ENCODE assay signal across 8 cellular contexts in genomic region chr6:28941681-28942448, GRCh38. TPM values are rescaled to one million over a fixed set of nuclear protein-coding genes. Genes with fewer than 3 reads are reported as not detected.
DNase-seq lines count a peak whose midpoint lies in the region; ATAC-seq and TF ChIP-seq lines count a peak whose summit lies in the region.

No MANE protein-coding gene starts in this region.

- H3K9me3 ChIP-seq in SJCRH30 (replicated peaks) = no peaks in the 10 kb centered on the region
- no peaks in the 10 kb centered on the region for H3K9me3 ChIP-seq in skeletal muscle tissue (ENCODE audit: control insufficient read depth in 3 of 3, low read length in 3 of 3)

- peak overlapping the region; percentile 68 for H3K4me3 ChIP-seq in SJCRH30
- peak overlapping the region; percentile 72 for H3K4me3 ChIP-seq in fibroblast of the aortic adventitia (ENCODE audit: low read depth, low read length)
- peak overlapping the region in 2 of 3 donors; percentile 52 to 85 for H3K4me3 ChIP-seq in skeletal muscle tissue (ENCODE audit: low read length in 3 of 3)

- TF ChIP-seq CTCF in fibroblast of the aortic adventitia (IDR thresholded peaks at IDR 0.05; ENCODE audit: insufficient read depth, low read length) (no peak), foreskin keratinocyte (conservative IDR thresholded peaks at IDR 0.05) (no peak)

- H3K27ac ChIP-seq in SJCRH30 (no peak overlapping the region), skeletal muscle tissue (ENCODE audit: low read depth, low read length) (peak overlapping the region; percentile 75), foreskin keratinocyte (no peak overlapping the region)

- peak; percentile 93 for DNase-seq in DMS 273 (lab: John Stamatoyannopoulos, UW; ENCODE audit: unreplicated experiment)
- DNase-seq in DMS 273 treated with DMSO at 0.1 percent for 48 hours (lab: John Stamatoyannopoulos, UW) = no peak
- peak in 1 of 2 experiments; percentile 64 for DNase-seq in SJCRH30
- peak; percentile 18 for DNase-seq in fibroblast of the aortic adventitia (ENCODE audit: low read depth)
- DNase-seq in foreskin keratinocyte = no peak
- DNase-seq in COLO829 (ENCODE audit: low spot score) = no peak

- no peak overlapping the region for H3K9ac ChIP-seq in skeletal muscle tissue (ENCODE audit: low read depth in 1 of 3, low read length in 3 of 3)

- H3K4me1 ChIP-seq in SJCRH30 (no peaks in the 10 kb centered on the region), skeletal muscle tissue (ENCODE audit: control insufficient read depth in 3 of 3, insufficient read depth in 3 of 3, low read length in 3 of 3) (peaks cover 6 to 30% (median 23%) of the 10 kb centered on the region in 3 donors), foreskin keratinocyte (no peaks in the 10 kb centered on the region)

- ATAC-seq in foreskin keratinocyte = no peak
- ATAC-seq in GM21367 (IDR thresholded peaks at IDR 0.05; ENCODE audit: unreplicated experiment) = no peak

- H3K27me3 ChIP-seq in SJCRH30 (no peaks in the 10 kb centered on the region), skeletal muscle tissue (ENCODE audit: control insufficient read depth in 3 of 3, insufficient read depth in 3 of 3, low read length in 3 of 3) (peaks cover 0 to 25% (median 20%) of the 10 kb centered on the region in 3 donors), foreskin keratinocyte (no peaks in the 10 kb centered on the region)

- H3K36me3 ChIP-seq in SJCRH30 = no peaks in the 10 kb centered on the region
- no peaks in the 10 kb centered on the region for H3K36me3 ChIP-seq in skeletal muscle tissue (ENCODE audit: control insufficient read depth in 3 of 3, insufficient read depth in 3 of 3, low read length in 3 of 3)

RNA-seq across cellular contexts. Expression of gene TRIM27, which starts 18.1 kb away (rescaled TPM):
- 48.2 and 52.8 TPM in 2 replicates for total RNA-seq in SJCRH30 (2014; rRNA removed; shearing (Covaris generic))
- total RNA-seq in fibroblast of the aortic adventitia (ENCODE audit: low replicate concordance) (32.7 and 49.7 TPM in 2 replicates), skeletal muscle tissue (62.1 TPM), foreskin keratinocyte (50.9 and 60.1 TPM in 2 replicates)
- polyA plus RNA-seq in foreskin keratinocyte = 35.0 and 37.5 TPM in 2 replicates

Comparison
In these comparisons a context has a peak if more than half of its experiments do, and no peak if none do; other contexts are left out.
1. DNase-seq: peak in DMS 273 (single experiment) and fibroblast of the aortic adventitia (single experiment); none in DMS 273 treated with DMSO at 0.1 percent for 48 hours (single experiment), foreskin keratinocyte (0 of 2) and COLO829 (single experiment).
2. Peak in every context shown above with its lines, with median percentiles within 50 percentile points of each other: H3K4me3 ChIP-seq.